24 cellular contexts compared by ENCODE assay signal in genomic region chr1:6124746-6125365, GRCh38. TPM values are rescaled to one million over a fixed set of nuclear protein-coding genes. Genes with fewer than 3 reads are reported as not detected.
"Had no signal": no experiment of that assay in that cellular context is flagged by ENCODE, and none has a peak within 500 bp of the region (broad histone marks: within the 10 kb centered on the region; RNA-seq: fewer than 3 reads in every experiment).

No MANE protein-coding gene starts in this region.

- H3K27ac ChIP-seq: cardiac muscle cell, foreskin keratinocyte, parathyroid adenoma, transverse colon, vagina had no signal

- H3K9ac ChIP-seq: parathyroid adenoma had no signal

- H3K9me3 ChIP-seq: transverse colon, vagina had no signal

- H2AFZ ChIP-seq: parathyroid adenoma had no signal

- H3K27me3 ChIP-seq: transverse colon, vagina had no signal

- ATAC-seq: activated CD4-positive, CD25-positive, alpha-beta regulatory T cell treated with anti-CD3 and anti-CD28 coated beads, Interleukin-2, amount 50 U/mL, for 24 hours; activated CD8-positive, alpha-beta T cell treated with anti-CD3 and anti-CD28 coated beads, Interleukin-2, amount 10 ng/mL, durations not matched to agents 7 days and 5 days; activated naive CD4-positive, alpha-beta T cell treated with anti-CD3 and anti-CD28 coated beads, Interleukin-2, amount 50 U/mL, for 72 hours; foreskin keratinocyte; sciatic nerve; stimulated activated naive B cell treated with anti-CD40 and anti-IgM and Interleukin-4, amounts not matched to agents 10 μg/mL and 1 μg/mL and 100 μg/mL, for 72 hours had no signal

- H3K4me3 ChIP-seq: cardiac muscle cell, smooth muscle cell, transverse colon, vagina had no signal

- H3K79me2 ChIP-seq: parathyroid adenoma had no signal

- H3K36me3 ChIP-seq: cardiac muscle cell, transverse colon, vagina had no signal

- H3K4me1 ChIP-seq: foreskin keratinocyte, parathyroid adenoma had no signal

- H3K4me2 ChIP-seq: smooth muscle cell had no signal

- DNase-seq: activated CD4-positive, alpha-beta T cell treated with anti-CD3 and anti-CD28 coated beads, Interleukin-2, amount 10 ng/mL, durations not matched to agents 7 days and 5 days; activated CD8-positive, alpha-beta T cell treated with anti-CD3 and anti-CD28 coated beads, Interleukin-2, amount 10 ng/mL, durations not matched to agents 7 days and 5 days; activated gamma-delta T cell treated with Interleukin-2 at 50 U/mL for 16 hours; activated T-cell treated with anti-CD3 and anti-CD28 coated beads, Interleukin-2, amount 50 U/mL, for 1 hour; amniotic stem cell; effector CD4-positive, alpha-beta T cell; foreskin keratinocyte; hippocampal formation; mesenchymal stem cell; nephron progenitor cell; nucleus accumbens; stimulated activated CD4-positive, alpha-beta T cell treated with anti-CD3 and anti-CD28 coated beads, Interleukin-2, amount 100 ng/mL, for 48 hours; stimulated activated CD8-positive, alpha-beta memory T cell treated with anti-CD3 and anti-CD28 coated beads, Interleukin-4, amount 100 ng/mL, for 48 hours; stimulated activated naive B cell treated with anti-CD40 and anti-IgM and Interleukin-4, amounts not matched to agents 10 μg/mL and 1 μg/mL and 100 μg/mL, for 72 hours; T-helper 2 cell; transverse colon had no signal

RNA-seq across cellular contexts. Expression of gene CHD5, which starts 55.3 kb away (rescaled TPM):
- polyA plus RNA-seq: liver, smooth muscle cell had no signal
